In genomic region chr14:33282811-33283210, GRCh38 we compare ENCODE assay signal across 17 cellular contexts.
"Had no signal": no experiment of that assay in that cellular context is flagged by ENCODE, and none has a peak within 500 bp of the region (broad histone marks: within the 10 kb centered on the region; RNA-seq: fewer than 3 reads in every experiment).

No MANE protein-coding gene starts in this region.

- H3K27ac ChIP-seq: foreskin keratinocyte, heart left ventricle, neural progenitor cell, parathyroid adenoma, SJCRH30, transverse colon, VCaP had no signal

- H3K36me3 Mint-ChIP-seq: neural progenitor cell; stimulated activated memory B cell treated with anti-CD40 and anti-IgM and Interleukin-4, amounts not matched to agents 10 μg/mL and 1 μg/mL and 100 μg/mL, for 72 hours had no signal

- H3K9me3 ChIP-seq: heart left ventricle, SJCRH30, transverse colon had no signal

- DNase-seq: activated CD8-positive, alpha-beta memory T cell treated with anti-CD3 and anti-CD28 coated beads, Interleukin-2, amount 50 U/mL, for 4 hours; activated CD8-positive, alpha-beta T cell treated with anti-CD3 and anti-CD28 coated beads for 36 hours; activated T-cell treated with anti-CD3 and anti-CD28 coated beads, Interleukin-2, amount 50 U/mL, for 72 hours; endodermal cell; heart left ventricle; left ventricle myocardium superior; mesendoderm; SJCRH30; substantia nigra; transverse colon had no signal

- ATAC-seq: activated CD8-positive, alpha-beta T cell treated with anti-CD3 and anti-CD28 coated beads for 36 hours; foreskin keratinocyte; heart left ventricle; left ventricle myocardium superior; stimulated activated memory B cell treated with anti-CD40 and anti-IgM and Interleukin-4, amounts not matched to agents 10 μg/mL and 1 μg/mL and 100 μg/mL, for 72 hours had no signal

- H3K4me3 ChIP-seq: neural progenitor cell, SJCRH30, smooth muscle cell, transverse colon had no signal

- H3K4me3 Mint-ChIP-seq: activated CD8-positive, alpha-beta T cell treated with anti-CD3 and anti-CD28 coated beads for 36 hours; activated T-cell treated with anti-CD3 and anti-CD28 coated beads, Interleukin-2, amount 50 U/mL, for 72 hours; endodermal cell; neural progenitor cell; stimulated activated memory B cell treated with anti-CD40 and anti-IgM and Interleukin-4, amounts not matched to agents 10 μg/mL and 1 μg/mL and 100 μg/mL, for 72 hours had no signal

- H3K36me3 ChIP-seq: heart left ventricle, neural progenitor cell, SJCRH30, transverse colon had no signal

- H3K9ac ChIP-seq: neural progenitor cell, parathyroid adenoma had no signal

- H3K4me1 ChIP-seq: foreskin keratinocyte, neural progenitor cell, parathyroid adenoma had no signal

- FAIRE-seq: islet of Langerhans had no signal

- H3K4me2 ChIP-seq: neural progenitor cell, smooth muscle cell had no signal

- H3K27me3 Mint-ChIP-seq: activated CD8-positive, alpha-beta T cell treated with anti-CD3 and anti-CD28 coated beads for 36 hours; stimulated activated memory B cell treated with anti-CD40 and anti-IgM and Interleukin-4, amounts not matched to agents 10 μg/mL and 1 μg/mL and 100 μg/mL, for 72 hours had no signal

- H3K27ac Mint-ChIP-seq: activated CD8-positive, alpha-beta T cell treated with anti-CD3 and anti-CD28 coated beads for 36 hours; activated T-cell treated with anti-CD3 and anti-CD28 coated beads, Interleukin-2, amount 50 U/mL, for 72 hours; endodermal cell; neural progenitor cell; stimulated activated memory B cell treated with anti-CD40 and anti-IgM and Interleukin-4, amounts not matched to agents 10 μg/mL and 1 μg/mL and 100 μg/mL, for 72 hours had no signal

- H3K27me3 ChIP-seq: heart left ventricle, neural progenitor cell, SJCRH30, transverse colon had no signal

- H3K79me2 ChIP-seq: parathyroid adenoma had no signal

- H3K4me1 Mint-ChIP-seq: endodermal cell; stimulated activated memory B cell treated with anti-CD40 and anti-IgM and Interleukin-4, amounts not matched to agents 10 μg/mL and 1 μg/mL and 100 μg/mL, for 72 hours had no signal

- H3K9me3 Mint-ChIP-seq: activated CD8-positive, alpha-beta T cell treated with anti-CD3 and anti-CD28 coated beads for 36 hours; endodermal cell; neural progenitor cell had no signal

- H2AFZ ChIP-seq: neural progenitor cell, parathyroid adenoma had no signal
